1 cellular context compared by ENCODE assay signal in genomic region chr20:46772901-46773300, GRCh38.
TF ChIP-seq lines count a peak whose summit lies in the region.

No MANE protein-coding gene starts in this region.

TF ChIP-seq in H1, 55 proteins besides CTCF, POLR2A, EP300 and RAD21 (continued from another document):
- no peak for TF ChIP-seq USF2 (IDR thresholded peaks at IDR 0.05; ENCODE audit: low read length)
- no peak for TF ChIP-seq SRF (IDR thresholded peaks at IDR 0.05; ENCODE audit: low read depth, low read length)
- no peak for TF ChIP-seq CHD7 (IDR thresholded peaks at IDR 0.05; ENCODE audit: insufficient replicate concordance, low read length)
- TF ChIP-seq KDM5A (IDR thresholded peaks at IDR 0.05; ENCODE audit: low read length): no peak
- TF ChIP-seq ATF3 (IDR thresholded peaks at IDR 0.05; ENCODE audit: insufficient read depth, low read depth, low read length): no peak
- TF ChIP-seq RFX5 (IDR thresholded peaks at IDR 0.05; ENCODE audit: borderline replicate concordance, low read depth, low read length): no peak
- no peak for TF ChIP-seq PHF8 (conservative IDR thresholded peaks at IDR 0.05; ENCODE audit: low read depth, low read length)
- no peak for TF ChIP-seq GTF2F1 (IDR thresholded peaks at IDR 0.05; ENCODE audit: borderline replicate concordance, low read depth, low read length)
- TF ChIP-seq MAX (IDR thresholded peaks at IDR 0.05): no peak
